13 cellular contexts compared by ENCODE assay signal in genomic region chr11:134639586-134640330, GRCh38.
DNase-seq lines count a peak whose midpoint lies in the region; ATAC-seq and TF ChIP-seq lines count a peak whose summit lies in the region.
"Had no signal": no experiment of that assay in that cellular context is flagged by ENCODE, and none has a peak within 500 bp of the region (broad histone marks: within the 10 kb centered on the region; RNA-seq: fewer than 3 reads in every experiment).

No MANE protein-coding gene starts in this region.

- H3K9me3 ChIP-seq in OCI-LY3 (ENCODE audit: insufficient read depth, low read length) (no peaks in the 10 kb centered on the region), suprapubic skin (no peaks in the 10 kb centered on the region)
- H3K9me3 ChIP-seq in effector memory CD4-positive, alpha-beta T cell (ENCODE audit: control insufficient read depth, low read length) = no peaks in the 10 kb centered on the region

- H3K36me3 ChIP-seq in OCI-LY3 (replicated peaks; ENCODE audit: low read depth, low read length) = no peaks in the 10 kb centered on the region
- H3K36me3 ChIP-seq in suprapubic skin = no peaks in the 10 kb centered on the region
- no peaks in the 10 kb centered on the region for H3K36me3 ChIP-seq in effector memory CD4-positive, alpha-beta T cell (ENCODE audit: control insufficient read depth, insufficient read depth, low read length)

- H3K27ac ChIP-seq in OCI-LY3 (ENCODE audit: low read length) (no peak overlapping the region), foreskin keratinocyte (no peak overlapping the region), suprapubic skin (peak overlapping the region; percentile 74)
- H3K27ac ChIP-seq in effector memory CD4-positive, alpha-beta T cell (ENCODE audit: insufficient read depth, low read length, poor library complexity, severe bottlenecking) = no peak overlapping the region
- H3K27ac ChIP-seq: dorsolateral prefrontal cortex had no signal

- WGBS in suprapubic skin = 51% methylated on average over 12 of the region's 15 CpGs

- H3K4me1 ChIP-seq in OCI-LY3 (ENCODE audit: low read length) (peaks cover 62% of the 10 kb centered on the region), foreskin keratinocyte (no peaks in the 10 kb centered on the region), suprapubic skin (peaks cover 26% of the 10 kb centered on the region)
- H3K4me1 ChIP-seq in effector memory CD4-positive, alpha-beta T cell (ENCODE audit: control insufficient read depth, insufficient read depth, low read length, poor library complexity, severe bottlenecking) = no peaks in the 10 kb centered on the region

- DNase-seq in HT1080 (ENCODE audit: low read depth) = peak; percentile 64
- DNase-seq in foreskin keratinocyte = no peak
- DNase-seq in suprapubic skin (ENCODE audit: low spot score in 2 of 2) = no peak
- DNase-seq in effector memory CD4-positive, alpha-beta T cell = no peak
- DNase-seq in naive thymus-derived CD8-positive, alpha-beta T cell = no peak
- DNase-seq: activated naive CD4-positive, alpha-beta T cell treated with Interleukin-2 at 50 U/mL for 16 hours; NCI-H2029; NCI-H748 treated with DMSO at 0.1 percent for 48 hours had no signal

- no peaks in the 10 kb centered on the region for H3K36me3 Mint-ChIP-seq in naive thymus-derived CD8-positive, alpha-beta T cell
- H3K36me3 Mint-ChIP-seq: stimulated activated effector memory CD8-positive, alpha-beta T cell treated with anti-CD3 and anti-CD28 coated beads, Interleukin-12 subunit alpha, Interleukin-12 subunit beta, amount 100 ng/mL, for 72 hours had no signal

- H3K79me2 ChIP-seq in OCI-LY3 (ENCODE audit: low read length) = no peaks in the 10 kb centered on the region

- no peaks in the 10 kb centered on the region for H4K20me1 ChIP-seq in OCI-LY3 (ENCODE audit: insufficient read depth, low read length)

- no peak for TF ChIP-seq POLR2A in suprapubic skin (IDR thresholded peaks at IDR 0.05)

- no peaks in the 10 kb centered on the region for H3K27me3 ChIP-seq in OCI-LY3 (ENCODE audit: low read depth, low read length)
- H3K27me3 ChIP-seq in foreskin keratinocyte = no peaks in the 10 kb centered on the region
- H3K27me3 ChIP-seq in suprapubic skin = peaks cover 25% of the 10 kb centered on the region
- H3K27me3 ChIP-seq in effector memory CD4-positive, alpha-beta T cell (replicated peaks; ENCODE audit: control insufficient read depth, insufficient read depth, low read length, poor library complexity, severe bottlenecking) = no peaks in the 10 kb centered on the region

- peak overlapping the region; percentile 36 for H3K4me2 ChIP-seq in OCI-LY3 (ENCODE audit: low read length)

- H3K9ac ChIP-seq in OCI-LY3 (ENCODE audit: low read length) = no peak overlapping the region

- H3K27me3 Mint-ChIP-seq in naive thymus-derived CD8-positive, alpha-beta T cell = peaks cover 1 to 48% (median 15%) of the 10 kb centered on the region in 5 donors

- no peak overlapping the region for H3K4me3 Mint-ChIP-seq in naive thymus-derived CD8-positive, alpha-beta T cell
- H3K4me3 Mint-ChIP-seq: stimulated activated effector memory CD8-positive, alpha-beta T cell treated with anti-CD3 and anti-CD28 coated beads, Interleukin-12 subunit alpha, Interleukin-12 subunit beta, amount 100 ng/mL, for 72 hours had no signal

- no peak overlapping the region for H3K4me3 ChIP-seq in OCI-LY3 (ENCODE audit: low read length)
- H3K4me3 ChIP-seq in suprapubic skin = no peak overlapping the region
- no peak overlapping the region for H3K4me3 ChIP-seq in effector memory CD4-positive, alpha-beta T cell (ENCODE audit: insufficient read depth, low read depth, low read length, poor library complexity, severe bottlenecking)
- H3K4me3 ChIP-seq: dorsolateral prefrontal cortex had no signal

- ATAC-seq in foreskin keratinocyte (peak; percentile 93), HG03095 (IDR thresholded peaks at IDR 0.05; ENCODE audit: unreplicated experiment) (no peak), GM19463 (IDR thresholded peaks at IDR 0.05; ENCODE audit: unreplicated experiment) (no peak)
- no peak for ATAC-seq in naive thymus-derived CD8-positive, alpha-beta T cell
- ATAC-seq: stimulated activated effector memory CD8-positive, alpha-beta T cell treated with anti-CD3 and anti-CD28 coated beads, Interleukin-12 subunit alpha, Interleukin-12 subunit beta, amount 100 ng/mL, for 72 hours had no signal

- no peak overlapping the region for H2AFZ ChIP-seq in OCI-LY3 (ENCODE audit: low read depth, low read length)

- no peak overlapping the region for H3K27ac Mint-ChIP-seq in naive thymus-derived CD8-positive, alpha-beta T cell
- H3K27ac Mint-ChIP-seq: stimulated activated effector memory CD8-positive, alpha-beta T cell treated with anti-CD3 and anti-CD28 coated beads, Interleukin-12 subunit alpha, Interleukin-12 subunit beta, amount 100 ng/mL, for 72 hours had no signal

- no peaks in the 10 kb centered on the region for H3K9me3 Mint-ChIP-seq in naive thymus-derived CD8-positive, alpha-beta T cell
- H3K9me3 Mint-ChIP-seq: stimulated activated effector memory CD8-positive, alpha-beta T cell treated with anti-CD3 and anti-CD28 coated beads, Interleukin-12 subunit alpha, Interleukin-12 subunit beta, amount 100 ng/mL, for 72 hours had no signal

- TF ChIP-seq CTCF in OCI-LY3 (IDR thresholded peaks at IDR 0.05; ENCODE audit: low read depth, low read length) (no peak), foreskin keratinocyte (conservative IDR thresholded peaks at IDR 0.05) (no peak), suprapubic skin (IDR thresholded peaks at IDR 0.05) (no peak)

- TF ChIP-seq EP300 in suprapubic skin (IDR thresholded peaks at IDR 0.05) = no peak

- no peaks in the 10 kb centered on the region for H3K4me1 Mint-ChIP-seq in naive thymus-derived CD8-positive, alpha-beta T cell

- POLR2A ChIA-PET in naive thymus-derived CD8-positive, alpha-beta T cell (lab: Charles Lee) = no interaction called here
